ENCODE assay signal across 25 cellular contexts in the genomic region with DNA sequence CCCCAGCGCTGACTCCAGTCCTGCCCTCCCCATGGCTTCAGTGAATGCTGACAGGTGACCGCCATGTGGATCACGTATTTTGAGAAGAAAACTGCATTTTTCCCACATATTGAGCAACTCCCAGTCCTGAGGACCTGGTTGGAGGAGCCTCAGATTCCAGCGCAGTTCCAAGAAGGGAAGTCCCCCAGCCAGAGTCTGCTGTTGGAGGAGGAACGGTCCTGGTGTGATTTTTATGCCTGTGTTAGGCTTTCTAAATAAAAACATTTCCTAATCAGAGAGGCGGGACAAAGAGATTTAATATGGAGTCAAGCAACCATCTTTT. TPM values are rescaled to one million over a fixed set of nuclear protein-coding genes. Genes with fewer than 3 reads are reported as not detected.
"Had no signal": no experiment of that assay in that cellular context is flagged by ENCODE, and none has a peak within 500 bp of the region (broad histone marks: within the 10 kb centered on the region; RNA-seq: fewer than 3 reads in every experiment).

No MANE protein-coding gene starts in this region.

- H3K9me3 Mint-ChIP-seq: activated naive CD4-positive, alpha-beta T cell treated with anti-CD3 and anti-CD28 coated beads, Interleukin-2, amount 50 U/mL, for 24 hours; effector memory CD8-positive, alpha-beta T cell; T-cell; T-helper 2 cell treated with Interferon-gamma antibody and Interleukin-4, amounts not matched to agents 5 μg/mL and 100 μg/mL, for 36 hours had no signal

- H3K9me3 ChIP-seq: colonic mucosa, esophagus muscularis mucosa, heart left ventricle, thoracic aorta, upper lobe of left lung had no signal

- H3K4me3 Mint-ChIP-seq: activated CD8-positive, alpha-beta T cell treated with anti-CD3 and anti-CD28 coated beads, Interleukin-2, amount 10 ng/mL, durations not matched to agents 7 days and 5 days; activated naive CD4-positive, alpha-beta T cell treated with anti-CD3 and anti-CD28 coated beads, Interleukin-2, amount 50 U/mL, for 24 hours; effector memory CD8-positive, alpha-beta T cell; T-cell; T-helper 2 cell treated with Interferon-gamma antibody and Interleukin-4, amounts not matched to agents 5 μg/mL and 100 μg/mL, for 36 hours had no signal

- H3K27ac Mint-ChIP-seq: activated CD8-positive, alpha-beta T cell treated with anti-CD3 and anti-CD28 coated beads, Interleukin-2, amount 10 ng/mL, durations not matched to agents 7 days and 5 days; activated naive CD4-positive, alpha-beta T cell treated with anti-CD3 and anti-CD28 coated beads, Interleukin-2, amount 50 U/mL, for 24 hours; effector memory CD8-positive, alpha-beta T cell; T-cell; T-helper 2 cell treated with Interferon-gamma antibody and Interleukin-4, amounts not matched to agents 5 μg/mL and 100 μg/mL, for 36 hours had no signal

- ATAC-seq: activated CD8-positive, alpha-beta T cell treated with anti-CD3 and anti-CD28 coated beads, Interleukin-2, amount 10 ng/mL, durations not matched to agents 7 days and 5 days; effector memory CD8-positive, alpha-beta T cell; left lobe of liver; sciatic nerve; T-cell had no signal

- H3K36me3 ChIP-seq: brain microvascular endothelial cell, colonic mucosa, esophagus muscularis mucosa, heart left ventricle, thoracic aorta, upper lobe of left lung had no signal

- DNase-seq: activated CD4-positive, alpha-beta T cell treated with anti-CD3 and anti-CD28 coated beads for 1 hour; activated CD4-positive, alpha-beta T cell treated with anti-CD3 and anti-CD28 coated beads, Interleukin-2, amount 50 U/mL, for 1 hour; activated CD8-positive, alpha-beta T cell treated with anti-CD3 and anti-CD28 coated beads, Interleukin-2, amount 10 ng/mL, durations not matched to agents 7 days and 5 days; activated gamma-delta T cell treated with Interleukin-2 at 50 U/mL for 16 hours; activated T-cell treated with anti-CD3 and anti-CD28 coated beads, Interleukin-2, amount 50 U/mL, for 1 hour; aorta; brain microvascular endothelial cell; colonic mucosa; dorsolateral prefrontal cortex; effector memory CD8-positive, alpha-beta T cell; heart left ventricle; occipital lobe; stimulated activated CD4-positive, alpha-beta T cell treated with anti-CD3 and anti-CD28 coated beads, Interleukin-2, amount 100 ng/mL, for 48 hours; stimulated activated naive CD4-positive, alpha-beta T cell; T-cell had no signal

- H3K27me3 Mint-ChIP-seq: activated naive CD4-positive, alpha-beta T cell treated with anti-CD3 and anti-CD28 coated beads, Interleukin-2, amount 50 U/mL, for 24 hours; T-cell had no signal

- H3K4me1 ChIP-seq: colonic mucosa had no signal

- H3K36me3 Mint-ChIP-seq: activated naive CD4-positive, alpha-beta T cell treated with anti-CD3 and anti-CD28 coated beads, Interleukin-2, amount 50 U/mL, for 24 hours; T-cell had no signal

- H3K27ac ChIP-seq: brain microvascular endothelial cell, colonic mucosa, dorsolateral prefrontal cortex, esophagus muscularis mucosa, thoracic aorta had no signal

- H3K27me3 ChIP-seq: brain microvascular endothelial cell, colonic mucosa, esophagus muscularis mucosa, heart left ventricle, upper lobe of left lung had no signal

- H3K4me3 ChIP-seq: colonic mucosa, dorsolateral prefrontal cortex, esophagus muscularis mucosa, heart left ventricle, thoracic aorta, upper lobe of left lung had no signal

RNA-seq across cellular contexts. Expression of a gene that starts 32.3 kb away (rescaled TPM):
- polyA plus RNA-seq: keratinocyte had no signal

RNA-seq across cellular contexts. Expression of a gene that starts 40.8 kb away (rescaled TPM):
- total RNA-seq: activated CD8-positive, alpha-beta T cell treated with anti-CD3 and anti-CD28 coated beads, Interleukin-2, amount 10 ng/mL, durations not matched to agents 7 days and 5 days; mononuclear cell had no signal
- polyA plus RNA-seq: neural cell had no signal
